8 cellular contexts compared by ENCODE assay signal in genomic region chrX:132488819-132489255, GRCh38. TPM values are rescaled to one million over a fixed set of nuclear protein-coding genes. Genes with fewer than 3 reads are reported as not detected.
DNase-seq lines count a peak whose midpoint lies in the region; ATAC-seq and TF ChIP-seq lines count a peak whose summit lies in the region.

Gene MBNL3, minus strand, starts transcription at chrX:132489038. Its CDS starts 49,427 bp downstream, at chrX:132439611.

- peak; percentile 26 for ATAC-seq in GM19043 (IDR thresholded peaks at IDR 0.05; ENCODE audit: low read depth, unreplicated experiment)
- peak; percentile 39 for ATAC-seq in HG03196 (IDR thresholded peaks at IDR 0.05; ENCODE audit: unreplicated experiment)
- ATAC-seq in effector memory CD8-positive, alpha-beta T cell (replicated peaks): peak; percentile 70

- no peaks in the 10 kb centered on the region for H3K36me3 Mint-ChIP-seq in activated CD4-positive, alpha-beta memory T cell treated with anti-CD3 and anti-CD28 coated beads for 36 hours
- peaks cover 7% of the 10 kb centered on the region for H3K36me3 Mint-ChIP-seq in effector memory CD8-positive, alpha-beta T cell (ENCODE audit: insufficient read depth)

- CTCF ChIA-PET in activated CD4-positive, alpha-beta memory T cell treated with anti-CD3 and anti-CD28 coated beads for 36 hours (lab: Charles Lee): interaction anchor here (1.1 kb wide), 1 partner anchor 671 kb away, joined by 3 read pairs; no protein-coding TSS in a partner anchor

- DNase-seq in AG10803 (ENCODE audit: low read depth) (peak; percentile 31), NCI-H748 (lab: John Stamatoyannopoulos, UW; ENCODE audit: unreplicated experiment) (peak; percentile 92), mesenteric fat pad (ENCODE audit: low spot score) (no peak)
- DNase-seq in activated CD4-positive, alpha-beta memory T cell treated with anti-CD3 and anti-CD28 coated beads for 36 hours: peak; percentile 68
- peak; percentile 54 to 64 (median 56) for DNase-seq in effector memory CD8-positive, alpha-beta T cell
- peak; percentile 64 for DNase-seq in stimulated activated CD8-positive, alpha-beta memory T cell treated with anti-CD3 and anti-CD28 coated beads, Interleukin-4, amount 100 ng/mL, for 48 hours

- peak within 1 kb of the TSS; percentile 88 for H3K4me3 Mint-ChIP-seq in activated CD4-positive, alpha-beta memory T cell treated with anti-CD3 and anti-CD28 coated beads for 36 hours
- H3K4me3 Mint-ChIP-seq in effector memory CD8-positive, alpha-beta T cell: peak within 1 kb of the TSS; percentile 84 to 96

- H3K27ac Mint-ChIP-seq in activated CD4-positive, alpha-beta memory T cell treated with anti-CD3 and anti-CD28 coated beads for 36 hours: peak within 1 kb of the TSS; percentile 91
- peak within 1 kb of the TSS; percentile 78 to 93 for H3K27ac Mint-ChIP-seq in effector memory CD8-positive, alpha-beta T cell

- TF ChIP-seq CTCF in AG10803 (conservative IDR thresholded peaks at IDR 0.05; ENCODE audit: low read length): no peak

- intact Hi-C loops in activated CD4-positive, alpha-beta memory T cell treated with anti-CD3 and anti-CD28 coated beads for 36 hours (cut with micrococcal nuclease): loop anchor here (1.0 to 2.0 kb wide), 3 partner anchors 9 to 272 kb away; no protein-coding TSS in a partner anchor

- H3K4me1 Mint-ChIP-seq in activated CD4-positive, alpha-beta memory T cell treated with anti-CD3 and anti-CD28 coated beads for 36 hours (ENCODE audit: low read depth): peaks cover 39% of the 10 kb centered on the region
- peaks cover 15 to 30% of the 10 kb centered on the region in 2 donors for H3K4me1 Mint-ChIP-seq in effector memory CD8-positive, alpha-beta T cell (ENCODE audit: low read depth in 2 of 2)

- H3K27me3 Mint-ChIP-seq in activated CD4-positive, alpha-beta memory T cell treated with anti-CD3 and anti-CD28 coated beads for 36 hours: no peaks in the 10 kb centered on the region
- no peaks in the 10 kb centered on the region for H3K27me3 Mint-ChIP-seq in effector memory CD8-positive, alpha-beta T cell

- POLR2A ChIA-PET in activated CD4-positive, alpha-beta memory T cell treated with anti-CD3 and anti-CD28 coated beads for 36 hours (lab: Charles Lee): interaction anchor here (1.0 to 1.3 kb wide), 4 partner anchors 8 to 465 kb away, joined by 3 to 4 read pairs (median 3); partner anchors contain the start of gene RAP2C

- peak within 1 kb of the TSS; percentile 60 for H3K4me3 ChIP-seq in AG10803 (ENCODE audit: low read length)

- H3K9me3 Mint-ChIP-seq in activated CD4-positive, alpha-beta memory T cell treated with anti-CD3 and anti-CD28 coated beads for 36 hours: no peaks in the 10 kb centered on the region
- H3K9me3 Mint-ChIP-seq in effector memory CD8-positive, alpha-beta T cell: no peaks in the 10 kb centered on the region

RNA-seq across cellular contexts. Expression of gene MBNL3, which starts in this region (rescaled TPM):
- 10 to 100 TPM; 13.7 to 14.7 TPM for total RNA-seq in activated CD4-positive, alpha-beta memory T cell treated with anti-CD3 and anti-CD28 coated beads for 36 hours
- total RNA-seq in mesenteric fat pad: 14.6 TPM
